In the genomic region with DNA sequence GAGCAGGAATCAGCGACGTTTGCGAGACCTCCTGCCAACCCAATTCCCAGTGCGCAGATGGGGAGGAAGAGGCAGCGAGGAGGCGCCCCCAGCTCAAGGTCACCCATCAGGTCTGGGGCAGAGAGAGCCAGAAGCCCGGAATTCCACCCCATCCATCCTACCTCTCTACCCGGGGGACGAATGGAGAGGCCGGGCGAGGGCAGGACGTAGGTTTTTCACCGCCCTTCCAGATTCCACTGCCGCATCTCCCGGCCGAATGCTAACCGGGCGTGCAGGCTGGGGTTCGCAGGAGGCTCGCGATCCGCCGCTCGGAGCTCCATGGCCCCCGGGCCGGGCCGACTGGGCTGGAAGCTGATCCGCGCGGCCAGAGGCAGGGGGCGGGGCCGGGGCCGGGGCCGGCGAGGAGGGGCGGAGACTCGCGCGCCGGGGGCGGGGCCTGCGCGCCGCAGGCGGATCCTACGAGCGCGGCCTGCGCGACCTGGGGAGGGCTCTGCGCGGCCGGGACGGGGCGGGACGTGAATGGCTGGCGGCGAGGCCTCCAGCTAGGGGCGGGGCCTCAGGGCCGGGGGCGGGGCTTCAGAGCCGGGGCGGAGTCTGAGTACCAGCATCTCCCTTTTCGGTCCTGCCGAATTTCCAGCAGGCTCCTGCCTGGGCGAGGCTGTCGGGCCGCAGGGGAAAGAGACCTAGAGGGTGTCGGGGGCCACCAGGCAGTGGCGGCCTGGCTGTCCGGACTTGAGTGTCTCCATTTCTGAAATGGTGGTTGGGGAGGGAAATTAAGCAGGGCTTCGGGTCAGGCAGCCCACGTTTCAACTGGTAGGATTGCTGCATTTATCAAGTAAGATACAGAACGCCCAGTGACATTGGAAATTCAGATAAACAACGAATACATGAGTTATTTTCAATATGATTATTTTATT, we compare ENCODE assay signal across 8 cellular contexts. TPM values are rescaled to one million over a fixed set of nuclear protein-coding genes. Genes with fewer than 3 reads are reported as not detected.
DNase-seq lines count a peak whose midpoint lies in the region; ATAC-seq and TF ChIP-seq lines count a peak whose summit lies in the region.

Gene ST6GALNAC4 (minus strand): TSS at position 377 of the 917 bp plus-strand sequence. CDS start 622 bp downstream, outside the sequence.

- peaks cover 9% of the 10 kb centered on the region; the same call in 1 of the 2 replicates for H3K36me3 ChIP-seq in KMS-11 (ENCODE audit: insufficient read depth)

- CTCF ChIA-PET in RWPE1 (lab: Yijun Ruan, JAX) = interaction anchor here (0.6 to 1.0 kb wide), 3 partner anchors 17 to 545 kb away, joined by 3 to 4 read pairs (median 4); partner anchors contain the start of gene ST6GALNAC6

- peak within 1 kb of the TSS; percentile 80 for H3K4me3 Mint-ChIP-seq in activated T-helper 2 cell treated with anti-CD3 and anti-CD28 coated beads, Interferon-gamma antibody, Interleukin-2, Interleukin-4, amounts not matched to agents 10 μg/mL and 5 μg/mL and 100 μg/mL, durations not matched to agents 14 hours and 24 hours and 36 hours (ENCODE audit: low read depth)
- H3K4me3 Mint-ChIP-seq in natural killer cell = peak within 1 kb of the TSS; percentile 79

- ATAC-seq in GM21723 (IDR thresholded peaks at IDR 0.05; ENCODE audit: unreplicated experiment) = peak; percentile 72
- peak; percentile 97 to 99 (median 98) for ATAC-seq in natural killer cell

- POLR2A ChIA-PET in RWPE1 (lab: Yijun Ruan, JAX; ENCODE audit: low non-redundant PET) = interaction anchor here (1.1 kb wide), 1 partner anchor 19 kb away, joined by 3 read pairs; no protein-coding TSS in a partner anchor

- H3K4me3 ChIP-seq in KMS-11 (IDR thresholded peaks at IDR 0.05; ENCODE audit: insufficient read depth, low read depth, low read length) (no peak within 1 kb of the TSS), fibroblast of mammary gland (ENCODE audit: control insufficient read depth, low read depth, low read length) (peak within 1 kb of the TSS; percentile 82)

- no peaks in the 10 kb centered on the region for H3K27me3 Mint-ChIP-seq in activated T-helper 2 cell treated with anti-CD3 and anti-CD28 coated beads, Interferon-gamma antibody, Interleukin-2, Interleukin-4, amounts not matched to agents 10 μg/mL and 5 μg/mL and 100 μg/mL, durations not matched to agents 14 hours and 24 hours and 36 hours (ENCODE audit: low read depth)
- H3K27me3 Mint-ChIP-seq in natural killer cell (ENCODE audit: low read depth in 2 of 2) = no peaks in the 10 kb centered on the region

- no peaks in the 10 kb centered on the region for H3K9me3 Mint-ChIP-seq in activated T-helper 2 cell treated with anti-CD3 and anti-CD28 coated beads, Interferon-gamma antibody, Interleukin-2, Interleukin-4, amounts not matched to agents 10 μg/mL and 5 μg/mL and 100 μg/mL, durations not matched to agents 14 hours and 24 hours and 36 hours
- no peaks in the 10 kb centered on the region for H3K9me3 Mint-ChIP-seq in natural killer cell

- H3K79me2 ChIP-seq in KMS-11 (ENCODE audit: insufficient read depth, low read depth) = peaks cover 64% of the 10 kb centered on the region

- H3K27me3 ChIP-seq in KMS-11 (ENCODE audit: insufficient read depth, low read depth) = no peaks in the 10 kb centered on the region

- H4K20me1 ChIP-seq in KMS-11 (ENCODE audit: insufficient read depth) = no peaks in the 10 kb centered on the region

- intact Hi-C loops in activated T-helper 2 cell treated with anti-CD3 and anti-CD28 coated beads, Interferon-gamma antibody, Interleukin-2, Interleukin-4, amounts not matched to agents 10 μg/mL and 5 μg/mL and 100 μg/mL, durations not matched to agents 14 hours and 24 hours and 36 hours (cut with micrococcal nuclease) = loop anchor here (5.0 to 10.0 kb wide), 3 partner anchors 50 to 302 kb away; partner anchors contain the start of genes CDK9 and STXBP1
- intact Hi-C loops in natural killer cell (cut with micrococcal nuclease) = loop anchor here (1.0 to 10.0 kb wide), 3 partner anchors 11 to 692 kb away; no protein-coding TSS in a partner anchor

- no peak within 1 kb of the TSS for H2AFZ ChIP-seq in KMS-11 (ENCODE audit: low read depth)

- peak; percentile 60 for DNase-seq in DMS153 treated with DMSO at 0.1 percent for 48 hours (lab: John Stamatoyannopoulos, UW; ENCODE audit: unreplicated experiment)
- DNase-seq in RWPE1 (ENCODE audit: low spot score) = peak; percentile 98
- DNase-seq in activated T-helper 2 cell treated with anti-CD3 and anti-CD28 coated beads, Interferon-gamma antibody, Interleukin-2, Interleukin-4, amounts not matched to agents 10 μg/mL and 5 μg/mL and 100 μg/mL, durations not matched to agents 14 hours and 24 hours and 36 hours (ENCODE audit: low spot score) = peak; percentile 90
- DNase-seq in fibroblast of mammary gland (ENCODE audit: low read depth) = peak; percentile 84
- DNase-seq in natural killer cell = peak; percentile 93
- peak; percentile 82 to 98 (median 94) for DNase-seq in stimulated activated naive CD4-positive, alpha-beta T cell (lab: John Stamatoyannopoulos, UW)

- H3K27ac ChIP-seq in KMS-11 (peak within 1 kb of the TSS; percentile 97), RWPE1 (peak within 1 kb of the TSS; percentile 97)

- TF ChIP-seq CTCF in KMS-11 (conservative IDR thresholded peaks at IDR 0.05; ENCODE audit: low read depth, low read length) (no peak), RWPE1 (conservative IDR thresholded peaks at IDR 0.05; ENCODE audit: low read depth) (no peak), fibroblast of mammary gland (conservative IDR thresholded peaks at IDR 0.05; ENCODE audit: control insufficient read depth, insufficient read depth, low read depth, low read length) (no peak), natural killer cell (IDR thresholded peaks at IDR 0.05) (no peak)

- H3K9ac ChIP-seq in KMS-11 = peak within 1 kb of the TSS; percentile 97

- H3K4me1 ChIP-seq in KMS-11 (ENCODE audit: low read depth, poor library complexity, severe bottlenecking) = peaks cover 83% of the 10 kb centered on the region

- H3K4me2 ChIP-seq in KMS-11 = peak within 1 kb of the TSS; percentile 97

- H3K27ac Mint-ChIP-seq in activated T-helper 2 cell treated with anti-CD3 and anti-CD28 coated beads, Interferon-gamma antibody, Interleukin-2, Interleukin-4, amounts not matched to agents 10 μg/mL and 5 μg/mL and 100 μg/mL, durations not matched to agents 14 hours and 24 hours and 36 hours = peak within 1 kb of the TSS; percentile 81
- peak within 1 kb of the TSS in 1 of 2 donors; percentile 74 for H3K27ac Mint-ChIP-seq in natural killer cell

- peaks cover 17% of the 10 kb centered on the region for H3K36me3 Mint-ChIP-seq in activated T-helper 2 cell treated with anti-CD3 and anti-CD28 coated beads, Interferon-gamma antibody, Interleukin-2, Interleukin-4, amounts not matched to agents 10 μg/mL and 5 μg/mL and 100 μg/mL, durations not matched to agents 14 hours and 24 hours and 36 hours (ENCODE audit: low read depth)
- no peaks in the 10 kb centered on the region for H3K36me3 Mint-ChIP-seq in natural killer cell

- peaks cover 40% of the 10 kb centered on the region for H3K4me1 Mint-ChIP-seq in activated T-helper 2 cell treated with anti-CD3 and anti-CD28 coated beads, Interferon-gamma antibody, Interleukin-2, Interleukin-4, amounts not matched to agents 10 μg/mL and 5 μg/mL and 100 μg/mL, durations not matched to agents 14 hours and 24 hours and 36 hours (ENCODE audit: low read depth)
- H3K4me1 Mint-ChIP-seq in natural killer cell = peaks cover 15 to 40% of the 10 kb centered on the region in 2 donors

RNA-seq across cellular contexts. Expression of gene ST6GALNAC4, which starts in this region (rescaled TPM):
- total RNA-seq in activated T-helper 2 cell treated with anti-CD3 and anti-CD28 coated beads, Interferon-gamma antibody, Interleukin-2, Interleukin-4, amounts not matched to agents 10 μg/mL and 5 μg/mL and 100 μg/mL, durations not matched to agents 14 hours and 24 hours and 36 hours = 25.6 and 28.7 TPM in 2 replicates
- total RNA-seq in natural killer cell = 10 to 100 TPM; 18.8 to 33.0 (median 20.4) TPM
